ENCODE assay signal across 9 cellular contexts in genomic region chr5:72109625-72110024, GRCh38. TPM values are rescaled to one million over a fixed set of nuclear protein-coding genes. Genes with fewer than 3 reads are reported as not detected.
DNase-seq lines count a peak whose midpoint lies in the region; ATAC-seq, FAIRE-seq and TF ChIP-seq lines count a peak whose summit lies in the region.
"Had no signal": no experiment of that assay in that cellular context is flagged by ENCODE, and none has a peak within 500 bp of the region (broad histone marks: within the 10 kb centered on the region; RNA-seq: fewer than 3 reads in every experiment).

No MANE protein-coding gene starts in this region.

- TF ChIP-seq RAD21 in HepG2 (CRISPR knock-in tag; IDR thresholded peaks at IDR 0.05) = no peak

- H3K36me3 Mint-ChIP-seq in activated T-helper 2 cell treated with anti-CD3 and anti-CD28 coated beads, Interferon-gamma antibody, Interleukin-2, Interleukin-4, amounts not matched to agents 10 μg/mL and 5 μg/mL and 100 μg/mL, durations not matched to agents 14 hours and 24 hours and 36 hours (ENCODE audit: low read depth) = no peaks in the 10 kb centered on the region

- H3K9me3 ChIP-seq in HepG2 (ENCODE audit: low read length) (no peaks in the 10 kb centered on the region), right lobe of liver (no peaks in the 10 kb centered on the region), upper lobe of left lung (no peaks in the 10 kb centered on the region)

- H3K36me3 ChIP-seq in HepG2 (replicated peaks in 1 of 2; ENCODE audit: control insufficient read depth in 1 of 2, insufficient read depth in 2 of 2, low read length in 2 of 2) = no peaks in the 10 kb centered on the region
- no peaks in the 10 kb centered on the region for H3K36me3 ChIP-seq in right lobe of liver
- no peaks in the 10 kb centered on the region for H3K36me3 ChIP-seq in upper lobe of left lung

- ATAC-seq in HepG2 (no peak), right lobe of liver (no peak), upper lobe of left lung (ENCODE audit: low FRiP score in 2 of 2) (no peak), HG03280 (IDR thresholded peaks at IDR 0.05; ENCODE audit: unreplicated experiment) (no peak)

- H3K27me3 ChIP-seq in HepG2 (ENCODE audit: control insufficient read depth in 1 of 2, insufficient read depth in 2 of 2, low read length in 2 of 2) (peaks cover 3 to 23% of the 10 kb centered on the region in 2 experiments; a peak in 3 of 5 replicates), right lobe of liver (peaks cover 0 to 8% of the 10 kb centered on the region in 2 donors), upper lobe of left lung (peaks cover 0 to 18% (median 8%) of the 10 kb centered on the region in 4 donors)

- DNase-seq in HepG2 (ENCODE audit: low spot score) (no peak), right lobe of liver (no peak), astrocyte of the spinal cord (ENCODE audit: low read depth, low spot score) (peak; percentile 50), kidney glomerular epithelial cell (lab: John Stamatoyannopoulos, UW) (peak; percentile 11), upper lobe of left lung (no peak), T-helper 1 cell (no peak)
- no peak for DNase-seq in activated T-helper 2 cell treated with anti-CD3 and anti-CD28 coated beads, Interferon-gamma antibody, Interleukin-2, Interleukin-4, amounts not matched to agents 10 μg/mL and 5 μg/mL and 100 μg/mL, durations not matched to agents 14 hours and 24 hours and 36 hours (ENCODE audit: low spot score)
- DNase-seq: EL had no signal

- H2AFZ ChIP-seq in HepG2 (ENCODE audit: low read length) = no peak overlapping the region

- in situ Hi-C loops in HepG2 (cut with HindIII; ENCODE audit: extremely low pct_ligation_motif_present, low pct_unique_long_range_greater_than_20kb) = no loop called here
- in situ Hi-C loops in astrocyte of the spinal cord (cut with HindIII; ENCODE audit: low sequenced_read_pairs) = no loop called here

- no peak for TF ChIP-seq EP300 in HepG2 (IDR thresholded peaks at IDR 0.05; ENCODE audit: low read depth in 2 of 2, low read length in 2 of 2)
- TF ChIP-seq EP300 in HepG2 (CRISPR knock-in tag; IDR thresholded peaks at IDR 0.05; ENCODE audit: borderline replicate concordance) = no peak
- TF ChIP-seq EP300 in upper lobe of left lung (IDR thresholded peaks at IDR 0.05) = no peak

- no peaks in the 10 kb centered on the region for H4K20me1 ChIP-seq in HepG2 (ENCODE audit: insufficient read depth, low read length)

- H3K4me2 ChIP-seq in HepG2 (ENCODE audit: low read depth, low read length) = 0 out of 2 replicates have a peak overlapping the region, but pooled peaks have one; percentile 23

- CTCF ChIA-PET in HepG2 (lab: Yijun Ruan, JAX; ENCODE audit: low intra/inter-chr PET ratio, low total read pairs) = no interaction called here

- POLR2A ChIA-PET in HepG2 (lab: Yijun Ruan, JAX) = no interaction called here

- 83% methylated on average over 10 of the region's 10 CpGs for WGBS in HepG2 (ENCODE audit: low lambda C conversion rate)
- 64% methylated on average over 7 of the region's 10 CpGs for WGBS in right lobe of liver (ENCODE audit: insufficient coverage, low coverage, low lambda C conversion rate, missing lambda C conversion rate)
- 80 to 91% methylated on average over 10 of the region's 10 CpGs for WGBS in upper lobe of left lung, 2 donors

- BruUV-seq in HepG2 (replicated peaks; lab: Mats Ljungman, UMichigan) = no TSS peak

- FAIRE-seq in HepG2 (lab: Jason Lieb, UNC) = no peak

- H3K4me1 Mint-ChIP-seq in activated T-helper 2 cell treated with anti-CD3 and anti-CD28 coated beads, Interferon-gamma antibody, Interleukin-2, Interleukin-4, amounts not matched to agents 10 μg/mL and 5 μg/mL and 100 μg/mL, durations not matched to agents 14 hours and 24 hours and 36 hours (ENCODE audit: low read depth) = peaks cover 5% of the 10 kb centered on the region

- H3K27ac ChIP-seq in HepG2 (ENCODE audit: extremely low read length, insufficient read depth, low read length) (no peak overlapping the region), right lobe of liver (no peak overlapping the region), upper lobe of left lung (no peak overlapping the region)

- H3K9me3 Mint-ChIP-seq in activated T-helper 2 cell treated with anti-CD3 and anti-CD28 coated beads, Interferon-gamma antibody, Interleukin-2, Interleukin-4, amounts not matched to agents 10 μg/mL and 5 μg/mL and 100 μg/mL, durations not matched to agents 14 hours and 24 hours and 36 hours = no peaks in the 10 kb centered on the region

- H3K27me3 Mint-ChIP-seq in activated T-helper 2 cell treated with anti-CD3 and anti-CD28 coated beads, Interferon-gamma antibody, Interleukin-2, Interleukin-4, amounts not matched to agents 10 μg/mL and 5 μg/mL and 100 μg/mL, durations not matched to agents 14 hours and 24 hours and 36 hours (ENCODE audit: low read depth) = peaks cover 66% of the 10 kb centered on the region

- H3K9ac ChIP-seq in HepG2 (ENCODE audit: insufficient read depth, low read depth, low read length) = no peak overlapping the region

- H3K4me3 Mint-ChIP-seq in activated T-helper 2 cell treated with anti-CD3 and anti-CD28 coated beads, Interferon-gamma antibody, Interleukin-2, Interleukin-4, amounts not matched to agents 10 μg/mL and 5 μg/mL and 100 μg/mL, durations not matched to agents 14 hours and 24 hours and 36 hours (ENCODE audit: low read depth) = no peak overlapping the region

- TF ChIP-seq CTCF in HepG2 (CRISPR knock-in tag; IDR thresholded peaks at IDR 0.05) = 0 out of 2 replicates have a peak, but pooled peaks have one; percentile 14
- TF ChIP-seq CTCF in right lobe of liver (IDR thresholded peaks at IDR 0.05) = no peak
- no peak for TF ChIP-seq CTCF in astrocyte of the spinal cord (IDR thresholded peaks at IDR 0.05; ENCODE audit: low read depth, low read length)
- no peak for TF ChIP-seq CTCF in upper lobe of left lung (IDR thresholded peaks at IDR 0.05)

- no peaks in the 10 kb centered on the region for H3K79me2 ChIP-seq in HepG2 (ENCODE audit: insufficient read depth, low read length)

- H3K27ac Mint-ChIP-seq in activated T-helper 2 cell treated with anti-CD3 and anti-CD28 coated beads, Interferon-gamma antibody, Interleukin-2, Interleukin-4, amounts not matched to agents 10 μg/mL and 5 μg/mL and 100 μg/mL, durations not matched to agents 14 hours and 24 hours and 36 hours = no peak overlapping the region

- peaks cover 8% of the 10 kb centered on the region; the same call in 1 of the 2 replicates for H3K4me1 ChIP-seq in HepG2 (ENCODE audit: insufficient read depth, low read length)
- peaks cover 0 to 8% (median 0%) of the 10 kb centered on the region in 4 donors for H3K4me1 ChIP-seq in right lobe of liver
- H3K4me1 ChIP-seq in upper lobe of left lung = peaks cover 10 to 24% (median 21%) of the 10 kb centered on the region in 4 donors

- no peak overlapping the region for H3K4me3 ChIP-seq in HepG2 (replicated peaks in 1 of 3; ENCODE audit: insufficient read depth in 1 of 3, low read depth in 2 of 3, low read length in 3 of 3)
- no peak overlapping the region for H3K4me3 ChIP-seq in right lobe of liver
- peak overlapping the region; percentile 73 for H3K4me3 ChIP-seq in astrocyte of the spinal cord (ENCODE audit: low read depth, low read length)
- peak overlapping the region in 1 of 4 donors; percentile 68 for H3K4me3 ChIP-seq in upper lobe of left lung

- intact Hi-C loops in HepG2 (cut with micrococcal nuclease; ENCODE audit: unreplicated experiment) = no loop called here
- intact Hi-C loops in right lobe of liver (cut with DNase I) = no loop called here
- intact Hi-C loops in activated T-helper 2 cell treated with anti-CD3 and anti-CD28 coated beads, Interferon-gamma antibody, Interleukin-2, Interleukin-4, amounts not matched to agents 10 μg/mL and 5 μg/mL and 100 μg/mL, durations not matched to agents 14 hours and 24 hours and 36 hours (cut with micrococcal nuclease) = no loop called here

- TF ChIP-seq POLR2A in HepG2 (IDR thresholded peaks at IDR 0.05; ENCODE audit: insufficient read depth in 1 of 2, low read depth in 2 of 2, low read length in 2 of 2) (no peak), right lobe of liver (IDR thresholded peaks at IDR 0.05) (no peak), upper lobe of left lung (IDR thresholded peaks at IDR 0.05) (no peak)

TF ChIP-seq in HepG2, 621 proteins besides CTCF, POLR2A, EP300 and RAD21:
- TF ChIP-seq SRSF4 (IDR thresholded peaks at IDR 0.05; ENCODE audit: low read depth, low read length, poor library complexity, severe bottlenecking) = no peak

RNA-seq across cellular contexts. Expression of gene MAP1B, which starts 2.4 kb away (rescaled TPM):
- total RNA-seq in HepG2 (2016; rRNA removed; fragmentation: Illumina TruSeq; extraction: Trizol) = 6.2 and 12.6 TPM in 2 replicates
- total RNA-seq in HepG2 (2016; cell fraction: cytosol; rRNA removed; fragmentation: Illumina TruSeq; extraction: Trizol; ENCODE audit: low read depth) = 0.40 and 0.79 TPM in 2 replicates
- total RNA-seq in HepG2 (2016; cell fraction: insoluble cytoplasmic fraction; rRNA removed; fragmentation: Illumina TruSeq; extraction: Trizol) = 6.4 and 11.8 TPM in 2 replicates
- 2.6 and 2.7 TPM in 2 replicates for total RNA-seq in HepG2 (2016; cell fraction: membrane; rRNA removed; fragmentation: Illumina TruSeq; extraction: Trizol)
- total RNA-seq in HepG2 (2016; cell fraction: nucleus; rRNA removed; fragmentation: Illumina TruSeq; extraction: Trizol) = 18.5 and 24.0 TPM in 2 replicates
- polyA plus RNA-seq in HepG2 (2011; rRNA removed) = 3.3 and 3.5 TPM in 2 replicates
- polyA plus RNA-seq in HepG2 (2011; cell fraction: cytosol; rRNA removed) = 2.5 and 3.3 TPM in 2 replicates
- polyA plus RNA-seq in HepG2 (2011; cell fraction: nucleus; rRNA removed) = 5.5 and 6.8 TPM in 2 replicates
- polyA plus RNA-seq in HepG2 (2012) = 2.7 and 5.6 TPM in 2 replicates
- polyA plus RNA-seq in HepG2 (2016; cell fraction: cytosol; fragmentation: Illumina TruSeq; extraction: Trizol; ENCODE audit: low read depth) = 0.14 TPM in 2 replicates
- 4.1 and 5.0 TPM in 2 replicates for polyA plus RNA-seq in HepG2 (2016; cell fraction: insoluble cytoplasmic fraction; fragmentation: Illumina TruSeq; extraction: Trizol; ENCODE audit: low read depth)
- 0.37 and 0.50 TPM in 2 replicates for polyA plus RNA-seq in HepG2 (2016; cell fraction: membrane; fragmentation: Illumina TruSeq; extraction: Trizol; ENCODE audit: low read depth)
- polyA plus RNA-seq in HepG2 (2016; cell fraction: nucleus; fragmentation: Illumina TruSeq; extraction: Trizol; ENCODE audit: insufficient read depth, low read depth) = 10.5 and 11.0 TPM in 2 replicates
- polyA minus RNA-seq in HepG2 (2011; rRNA and poly(A)+ RNA removed; ENCODE audit: low replicate concordance) = 0.37 and 38.7 TPM in 2 replicates
- 8.5 and 16.4 TPM in 2 replicates for polyA minus RNA-seq in HepG2 (2011; cell fraction: cytosol; rRNA and poly(A)+ RNA removed)
- 13.8 and 21.1 TPM in 2 replicates for polyA minus RNA-seq in HepG2 (2011; cell fraction: nucleus; rRNA and poly(A)+ RNA removed)
- total RNA-seq in right lobe of liver = 10 to 100 TPM in 2 of 6 experiments, 1 to 10 TPM in 4; 2.4 to 14.0 (median 5.3) TPM
- 10 to 100 TPM; 21.6 to 59.4 (median 38.0) TPM for total RNA-seq in upper lobe of left lung
- 0.32 and 0.57 TPM in 2 replicates for total RNA-seq in activated T-helper 2 cell treated with anti-CD3 and anti-CD28 coated beads, Interferon-gamma antibody, Interleukin-2, Interleukin-4, amounts not matched to agents 10 μg/mL and 5 μg/mL and 100 μg/mL, durations not matched to agents 14 hours and 24 hours and 36 hours

Comparison
In these comparisons a context has a peak if more than half of its experiments do, and no peak if none do; other contexts are left out.
1. DNase-seq: peak in astrocyte of the spinal cord (single experiment) and kidney glomerular epithelial cell (single experiment); none in HepG2 (single experiment), right lobe of liver (0 of 3), upper lobe of left lung (0 of 2), activated T-helper 2 cell treated with anti-CD3 and anti-CD28 coated beads, Interferon-gamma antibody, Interleukin-2, Interleukin-4, amounts not matched to agents 10 μg/mL and 5 μg/mL and 100 μg/mL, durations not matched to agents 14 hours and 24 hours and 36 hours (single experiment) and T-helper 1 cell (0 of 5).